In genomic region chr1:201721131-201722049, GRCh38 we compare ENCODE assay signal across 9 cellular contexts.
DNase-seq lines count a peak whose midpoint lies in the region; ATAC-seq and TF ChIP-seq lines count a peak whose summit lies in the region.
"Had no signal": no experiment of that assay in that cellular context is flagged by ENCODE, and none has a peak within 500 bp of the region (broad histone marks: within the 10 kb centered on the region; RNA-seq: fewer than 3 reads in every experiment).

No MANE protein-coding gene starts in this region.

- no peak overlapping the region for H3K4me3 ChIP-seq in fibroblast of pulmonary artery (replicated peaks; ENCODE audit: low read depth, low read length)

- no peak for ATAC-seq in left colon

- DNase-seq in Daoy (ENCODE audit: low read depth) (peak; percentile 67), SK-N-DZ (ENCODE audit: low spot score) (peak; percentile 75), fibroblast of pulmonary artery (ENCODE audit: low read depth) (peak; percentile 46), renal cortical epithelial cell (ENCODE audit: low read depth) (peak; percentile 53), HuH-7.5 (ENCODE audit: low spot score) (no peak), DMS153 (lab: John Stamatoyannopoulos, UW) (no peak), left colon (no peak)
- no peak for DNase-seq in activated CD8-positive, alpha-beta memory T cell treated with anti-CD3 and anti-CD28 coated beads, Interleukin-2, amount 50 U/mL, for 4 hours
- DNase-seq: Kasumi-1 had no signal

- TF ChIP-seq CTCF in fibroblast of pulmonary artery (IDR thresholded peaks at IDR 0.05; ENCODE audit: low read length, missing control alignments) = no peak

- intact Hi-C loops in left colon (cut with DNase I, micrococcal nuclease) = no loop called here

Comparison
In these comparisons a context has a peak if more than half of its experiments do, and no peak if none do; other contexts are left out.
1. DNase-seq: peak in Daoy (single experiment), SK-N-DZ (single experiment), fibroblast of pulmonary artery (single experiment) and renal cortical epithelial cell (single experiment); none in HuH-7.5 (single experiment), activated CD8-positive, alpha-beta memory T cell treated with anti-CD3 and anti-CD28 coated beads, Interleukin-2, amount 50 U/mL, for 4 hours (single experiment), DMS153 (single experiment) and left colon (0 of 2).